ENCODE assay signal across 9 cellular contexts in the genomic region with DNA sequence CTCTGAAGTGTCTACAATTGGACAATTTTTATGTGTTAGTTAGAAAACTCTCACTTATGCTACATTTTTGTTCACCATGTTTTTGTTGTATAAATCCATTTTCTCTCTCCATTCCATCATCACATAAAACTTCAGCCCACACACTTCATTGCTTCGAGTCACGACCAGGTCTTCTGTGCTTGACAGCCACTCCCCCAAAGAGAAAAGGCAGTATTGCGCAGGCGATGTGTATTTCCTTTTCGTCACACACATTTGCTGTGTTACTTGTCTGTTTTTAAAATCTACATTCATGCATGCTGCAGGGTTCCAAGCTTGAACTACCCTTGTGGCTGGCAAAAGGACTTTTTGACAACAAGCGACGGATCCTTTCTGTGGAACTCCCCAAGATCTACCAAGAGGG.
"Had no signal": no experiment of that assay in that cellular context is flagged by ENCODE, and none has a peak within 500 bp of the region (broad histone marks: within the 10 kb centered on the region; RNA-seq: fewer than 3 reads in every experiment).

No MANE protein-coding gene starts in this region.

- H3K4me1 ChIP-seq: HAP-1 had no signal

- H3K9me3 ChIP-seq: HAP-1 had no signal

- H3K9me3 Mint-ChIP-seq: HFFc6 had no signal

- H3K4me3 ChIP-seq: GM23248, HAP-1, K562 had no signal

- H3K36me3 ChIP-seq: HAP-1 had no signal

- DNase-seq: GM23248, GOT3, H7 had no signal

- ATAC-seq: HCT116, HepG2, K562 had no signal

- H3K4me3 Mint-ChIP-seq: HFFc6 had no signal

- H3K27ac ChIP-seq: GM23248, HL-60 had no signal

- H3K27ac Mint-ChIP-seq: HFFc6 had no signal
